ENCODE assay signal across 1 cellular context in the genomic region with DNA sequence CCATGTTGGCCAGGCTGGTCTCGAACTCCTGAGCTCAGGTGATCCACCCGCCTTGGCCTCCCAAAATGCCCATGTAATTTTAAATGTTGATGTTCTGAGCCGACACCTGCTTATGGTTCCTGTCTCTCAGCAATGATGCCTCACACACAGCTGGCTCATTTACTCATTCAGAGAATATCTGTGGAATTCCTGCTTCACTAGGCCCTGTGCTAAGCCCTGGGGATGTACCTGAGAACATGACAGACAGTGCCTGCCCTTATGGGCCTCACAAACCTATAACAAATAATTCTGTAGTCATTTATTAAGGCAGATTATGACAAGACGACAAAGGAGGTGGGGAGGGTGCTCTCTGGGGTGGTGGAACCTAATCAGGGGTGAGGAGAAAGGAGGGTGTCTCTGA.
TF ChIP-seq lines count a peak whose summit lies in the region.

No MANE protein-coding gene starts in this region.

TF ChIP-seq in SK-N-SH treated with all-trans-retinoic acid at 6 μM for 48 hours, 23 proteins besides CTCF, POLR2A, EP300 and RAD21 (continued from another document):
- TF ChIP-seq CSRNP3 (CRISPR knock-in tag; IDR thresholded peaks at IDR 0.05) (no peak), ZNF565 (CRISPR knock-in tag; conservative IDR thresholded peaks at IDR 0.05; ENCODE audit: low read depth) (no peak), ZFP30 (CRISPR knock-in tag; IDR thresholded peaks at IDR 0.05) (no peak), GLIS3 (CRISPR knock-in tag; IDR thresholded peaks at IDR 0.05) (no peak), ISL1 (CRISPR knock-in tag; IDR thresholded peaks at IDR 0.05) (no peak)
